Comparison of ENCODE assay signal across 16 cellular contexts in the genomic region with DNA sequence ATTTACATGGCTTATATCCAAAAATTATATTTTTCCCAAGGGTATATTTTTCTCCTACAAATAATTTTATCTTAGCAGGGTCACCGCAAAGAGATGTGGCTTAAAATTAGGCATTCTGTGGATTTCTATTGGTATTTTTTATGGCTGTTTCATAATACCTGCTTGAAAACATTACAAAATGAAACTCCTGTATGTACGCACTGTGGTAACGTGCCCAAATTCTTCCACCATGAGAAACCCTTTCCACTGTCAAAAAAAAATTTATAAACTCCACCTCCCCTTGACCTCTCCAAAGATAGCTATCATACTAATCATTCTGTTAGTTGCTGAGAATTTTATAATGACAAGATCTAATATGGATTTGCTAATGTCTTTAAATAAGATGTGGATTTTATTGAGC.
DNase-seq lines count a peak whose midpoint lies in the region; ATAC-seq and TF ChIP-seq lines count a peak whose summit lies in the region.
"Had no signal": no experiment of that assay in that cellular context is flagged by ENCODE, and none has a peak within 500 bp of the region (broad histone marks: within the 10 kb centered on the region; RNA-seq: fewer than 3 reads in every experiment).

No MANE protein-coding gene starts in this region.

- ATAC-seq in SK-N-SH treated with all-trans-retinoic acid at 6 μM for 48 hours (peak; percentile 48), psoas muscle (peak in 3 of 4 donors; percentile 45 to 79 (median 67))
- ATAC-seq: natural killer cell had no signal

- intact Hi-C loops in psoas muscle (cut with DNase I) = no loop called here

- no peaks in the 10 kb centered on the region for H3K36me3 ChIP-seq in psoas muscle (ENCODE audit: insufficient read depth in 1 of 2, low read depth in 1 of 2)

- H3K27ac ChIP-seq in psoas muscle = no peak overlapping the region
- H3K27ac ChIP-seq: epithelial cell of prostate had no signal

- 69 to 79% (median 70%) methylated on average over 3 of the region's 3 CpGs for WGBS in psoas muscle, 3 donors

- no peaks in the 10 kb centered on the region for H3K27me3 ChIP-seq in psoas muscle (ENCODE audit: insufficient read depth in 3 of 3, low read length in 2 of 3)

- H3K4me3 ChIP-seq in AG10803 (ENCODE audit: low read length) (no peak overlapping the region), fibroblast of pulmonary artery (replicated peaks; ENCODE audit: low read depth, low read length) (no peak overlapping the region), psoas muscle (no peak overlapping the region)
- H3K4me3 ChIP-seq: lung had no signal

- TF ChIP-seq CTCF in AG10803 (conservative IDR thresholded peaks at IDR 0.05; ENCODE audit: low read length) (no peak), fibroblast of pulmonary artery (IDR thresholded peaks at IDR 0.05; ENCODE audit: low read length, missing control alignments) (no peak), psoas muscle (IDR thresholded peaks at IDR 0.05) (no peak), GM10266 (IDR thresholded peaks at IDR 0.05; ENCODE audit: control insufficient read depth, insufficient read depth, low read depth, missing control alignments) (no peak)

- H3K9me3 ChIP-seq in psoas muscle = no peaks in the 10 kb centered on the region

- H3K4me1 ChIP-seq in psoas muscle = no peaks in the 10 kb centered on the region

- DNase-seq in AG10803 (ENCODE audit: low read depth) = peak; percentile 94
- DNase-seq in fibroblast of pulmonary artery (ENCODE audit: low read depth) = peak; percentile 74
- no peak for DNase-seq in psoas muscle
- DNase-seq in NCI-H1694 (lab: John Stamatoyannopoulos, UW) = no peak
- no peak for DNase-seq in GM10266 (ENCODE audit: extremely low spot score)
- DNase-seq in COR-L47 (lab: John Stamatoyannopoulos, UW) = no peak
- no peak for DNase-seq in NCI-H1092 treated with DMSO at 0.1 percent for 48 hours (lab: John Stamatoyannopoulos, UW)
- DNase-seq: activated gamma-delta T cell treated with Interleukin-2 at 50 U/mL for 16 hours; DMS 273 treated with DMSO at 0.1 percent for 48 hours; natural killer cell; NCI-H1048; stimulated activated CD4-positive, alpha-beta T cell treated with anti-CD3 and anti-CD28 coated beads, Interleukin-4, amount 100 ng/mL, for 1 hour; T-helper 1 cell had no signal

TF ChIP-seq in SK-N-SH treated with all-trans-retinoic acid at 6 μM for 48 hours, 23 proteins besides CTCF, POLR2A, EP300 and RAD21:
- TF ChIP-seq ZNF8 (CRISPR knock-in tag; IDR thresholded peaks at IDR 0.05) (no peak), ISL1 (CRISPR knock-in tag; IDR thresholded peaks at IDR 0.05) (0 out of 2 replicates have a peak, but pooled peaks have one; percentile 38)
- TF ChIP-seq, protein P1, sequence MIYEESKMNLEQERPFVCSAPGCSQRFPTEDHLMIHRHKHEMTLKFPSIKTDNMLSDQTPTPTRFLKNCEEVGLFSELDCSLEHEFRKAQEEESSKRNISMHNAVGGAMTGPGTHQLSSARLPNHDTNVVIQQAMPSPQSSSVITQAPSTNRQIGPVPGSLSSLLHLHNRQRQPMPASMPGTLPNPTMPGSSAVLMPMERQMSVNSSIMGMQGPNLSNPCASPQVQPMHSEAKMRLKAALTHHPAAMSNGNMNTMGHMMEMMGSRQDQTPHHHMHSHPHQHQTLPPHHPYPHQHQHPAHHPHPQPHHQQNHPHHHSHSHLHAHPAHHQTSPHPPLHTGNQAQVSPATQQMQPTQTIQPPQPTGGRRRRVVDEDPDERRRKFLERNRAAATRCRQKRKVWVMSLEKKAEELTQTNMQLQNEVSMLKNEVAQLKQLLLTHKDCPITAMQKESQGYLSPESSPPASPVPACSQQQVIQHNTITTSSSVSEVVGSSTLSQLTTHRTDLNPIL (CRISPR knock-in tag; IDR thresholded peaks at IDR 0.05; ENCODE audit: low read depth) = peak; percentile 44; the same call in 1 of the 2 replicates

Comparison
In these comparisons a context has a peak if more than half of its experiments do, and no peak if none do; other contexts are left out.
1. DNase-seq: peak in AG10803 (single experiment) and fibroblast of pulmonary artery (single experiment); none in psoas muscle (0 of 2), NCI-H1694 (single experiment), GM10266 (single experiment), COR-L47 (single experiment) and NCI-H1092 treated with DMSO at 0.1 percent for 48 hours (single experiment).